22 cellular contexts compared by ENCODE assay signal in genomic region chr9:5571629-5572232, GRCh38.
"Had no signal": no experiment of that assay in that cellular context is flagged by ENCODE, and none has a peak within 500 bp of the region (broad histone marks: within the 10 kb centered on the region; RNA-seq: fewer than 3 reads in every experiment).

No MANE protein-coding gene starts in this region.

- H3K4me3 ChIP-seq: hepatocyte, tibial artery had no signal

- H2AFZ ChIP-seq: hepatocyte had no signal

- H3K27me3 ChIP-seq: foreskin keratinocyte, hepatocyte, tibial artery had no signal

- H3K36me3 ChIP-seq: tibial artery had no signal

- H3K4me1 ChIP-seq: tibial artery had no signal

- FAIRE-seq: TTC549, urothelium cell line had no signal

- H3K79me2 ChIP-seq: hepatocyte had no signal

- ATAC-seq: activated CD8-positive, alpha-beta memory T cell treated with anti-CD3 and anti-CD28 coated beads, Interleukin-2, amount 10 ng/mL, durations not matched to agents 7 days and 5 days; foreskin keratinocyte had no signal

- H3K27me3 Mint-ChIP-seq: activated B cell treated with CpG ODN at 0.5 μM for 24 hours; activated CD4-positive, alpha-beta memory T cell treated with anti-CD3 and anti-CD28 coated beads, Interleukin-2, amount 10 ng/mL, durations not matched to agents 7 days and 5 days; activated CD8-positive, alpha-beta memory T cell treated with anti-CD3 and anti-CD28 coated beads, Interleukin-2, amount 10 ng/mL, durations not matched to agents 7 days and 5 days; activated naive CD8-positive, alpha-beta T cell treated with anti-CD3 and anti-CD28 coated beads, Interleukin-2, amount 10 ng/mL, durations not matched to agents 7 days and 5 days; activated T-cell treated with anti-CD3 and anti-CD28 coated beads, Interleukin-2, amount 50 U/mL, for 24 hours; brain; memory B cell; progenitor cell of endocrine pancreas had no signal

- H3K4me3 Mint-ChIP-seq: activated B cell treated with CpG ODN at 0.5 μM for 24 hours; activated CD4-positive, alpha-beta memory T cell treated with anti-CD3 and anti-CD28 coated beads, Interleukin-2, amount 10 ng/mL, durations not matched to agents 7 days and 5 days; activated CD8-positive, alpha-beta memory T cell treated with anti-CD3 and anti-CD28 coated beads, Interleukin-2, amount 10 ng/mL, durations not matched to agents 7 days and 5 days; activated naive CD8-positive, alpha-beta T cell treated with anti-CD3 and anti-CD28 coated beads, Interleukin-2, amount 10 ng/mL, durations not matched to agents 7 days and 5 days; activated T-cell treated with anti-CD3 and anti-CD28 coated beads, Interleukin-2, amount 50 U/mL, for 24 hours; brain; endodermal cell; memory B cell had no signal

- H3K4me2 ChIP-seq: hepatocyte had no signal

- H3K27ac ChIP-seq: foreskin keratinocyte, hepatocyte, tibial artery had no signal

- H3K27ac Mint-ChIP-seq: activated B cell treated with CpG ODN at 0.5 μM for 24 hours; activated CD4-positive, alpha-beta memory T cell treated with anti-CD3 and anti-CD28 coated beads, Interleukin-2, amount 10 ng/mL, durations not matched to agents 7 days and 5 days; activated CD8-positive, alpha-beta memory T cell treated with anti-CD3 and anti-CD28 coated beads, Interleukin-2, amount 10 ng/mL, durations not matched to agents 7 days and 5 days; activated naive CD8-positive, alpha-beta T cell treated with anti-CD3 and anti-CD28 coated beads, Interleukin-2, amount 10 ng/mL, durations not matched to agents 7 days and 5 days; activated T-cell treated with anti-CD3 and anti-CD28 coated beads, Interleukin-2, amount 50 U/mL, for 24 hours; activated T-helper 2 cell treated with anti-CD3 and anti-CD28 coated beads, Interferon-gamma antibody, Interleukin-2, Interleukin-4, amounts not matched to agents 10 μg/mL and 5 μg/mL and 100 μg/mL, durations not matched to agents 14 hours and 24 hours and 36 hours; brain; endodermal cell; memory B cell; progenitor cell of endocrine pancreas had no signal

- H3K9me3 Mint-ChIP-seq: activated T-cell treated with anti-CD3 and anti-CD28 coated beads, Interleukin-2, amount 50 U/mL, for 24 hours had no signal

- DNase-seq: activated B cell treated with CpG ODN at 0.5 μM for 24 hours; activated CD4-positive, alpha-beta memory T cell treated with anti-CD3 and anti-CD28 coated beads, Interleukin-2, amount 10 ng/mL, durations not matched to agents 7 days and 5 days; activated CD4-positive, alpha-beta T cell treated with anti-CD3 and anti-CD28 coated beads for 48 hours; activated CD8-positive, alpha-beta memory T cell treated with anti-CD3 and anti-CD28 coated beads, Interleukin-2, amount 10 ng/mL, durations not matched to agents 7 days and 5 days; activated naive CD4-positive, alpha-beta T cell treated with Interleukin-2 at 50 U/mL for 16 hours; activated naive CD8-positive, alpha-beta T cell treated with anti-CD3 and anti-CD28 coated beads, Interleukin-2, amount 10 ng/mL, durations not matched to agents 7 days and 5 days; activated T-cell treated with anti-CD3 and anti-CD28 coated beads, Interleukin-2, amount 50 U/mL, for 24 hours; caudate nucleus; endodermal cell; foreskin keratinocyte; stimulated activated CD4-positive, alpha-beta T cell treated with anti-CD3 and anti-CD28 coated beads, Interleukin-12 subunit alpha, Interleukin-12 subunit beta, amount 100 ng/mL, for 4 hours; stimulated activated CD4-positive, alpha-beta T cell treated with anti-CD3 and anti-CD28 coated beads, Interleukin-1b, Interleukin-23, amount 100 ng/mL, for 48 hours; stimulated activated CD8-positive, alpha-beta memory T cell treated with anti-CD3 and anti-CD28 coated beads, Interleukin-4, amount 100 ng/mL, for 48 hours; stimulated activated naive CD4-positive, alpha-beta T cell; tibial artery had no signal
